In the genomic region with DNA sequence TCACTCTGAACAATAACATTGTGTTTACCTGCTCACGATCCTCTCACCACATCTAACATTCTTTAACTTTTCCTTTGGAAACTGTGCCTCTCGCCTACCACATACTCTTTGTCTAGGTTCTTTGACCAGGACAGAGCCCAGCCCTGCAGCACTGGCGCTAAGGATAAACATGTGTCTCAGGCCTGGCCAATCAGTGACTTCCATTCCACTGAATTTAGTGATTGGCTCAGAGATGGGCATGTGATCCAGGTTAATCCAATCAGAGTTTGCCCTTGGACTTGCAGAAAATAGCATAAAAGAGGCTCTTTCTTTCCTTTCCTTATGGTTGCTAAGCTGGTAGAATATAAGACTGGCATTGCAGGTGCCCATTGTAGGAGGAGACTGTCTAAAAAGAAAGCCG, we compare ENCODE assay signal across 18 cellular contexts.
DNase-seq lines count a peak whose midpoint lies in the region; ATAC-seq, FAIRE-seq and TF ChIP-seq lines count a peak whose summit lies in the region.
"Had no signal": no experiment of that assay in that cellular context is flagged by ENCODE, and none has a peak within 500 bp of the region (broad histone marks: within the 10 kb centered on the region; RNA-seq: fewer than 3 reads in every experiment).

No MANE protein-coding gene starts in this region.

- no peak for TF ChIP-seq POLR2A in HepG2 (IDR thresholded peaks at IDR 0.05; ENCODE audit: insufficient read depth in 1 of 2, low read depth in 2 of 2, low read length in 2 of 2)
- TF ChIP-seq POLR2A in right lobe of liver (IDR thresholded peaks at IDR 0.05), result no peak
- no peak for TF ChIP-seq POLR2A in tibial nerve (IDR thresholded peaks at IDR 0.05)

- BruUV-seq in HepG2 (replicated peaks; lab: Mats Ljungman, UMichigan), result no TSS peak

- no peaks in the 10 kb centered on the region for H3K36me3 Mint-ChIP-seq in WTC11

- POLR2A ChIA-PET in HepG2 (lab: Yijun Ruan, JAX) (no interaction called here), WTC11 (lab: Charles Lee) (no interaction called here)

- intact Hi-C loops in HepG2 (cut with micrococcal nuclease; ENCODE audit: unreplicated experiment) (no loop called here), right lobe of liver (cut with DNase I) (no loop called here)

- no peaks in the 10 kb centered on the region for H4K20me1 ChIP-seq in HepG2 (ENCODE audit: insufficient read depth, low read length)

- ATAC-seq in HepG2, result no peak
- no peak for ATAC-seq in right lobe of liver
- no peak for ATAC-seq in WTC11
- no peak for ATAC-seq in GM18519 (IDR thresholded peaks at IDR 0.05; ENCODE audit: low FRiP score, unreplicated experiment)
- ATAC-seq: SK-N-SH treated with all-trans-retinoic acid at 6 μM for 48 hours, T-helper 17 cell had no signal

- TF ChIP-seq CTCF in HepG2 (CRISPR knock-in tag; IDR thresholded peaks at IDR 0.05), result no peak
- TF ChIP-seq CTCF in right lobe of liver (IDR thresholded peaks at IDR 0.05), result no peak
- TF ChIP-seq CTCF in WTC11 (IDR thresholded peaks at IDR 0.05), result no peak
- TF ChIP-seq CTCF in tibial nerve (IDR thresholded peaks at IDR 0.05), result no peak

- no peaks in the 10 kb centered on the region for H3K4me1 Mint-ChIP-seq in WTC11
- H3K4me1 Mint-ChIP-seq: T-helper 17 cell had no signal

- no peaks in the 10 kb centered on the region for H3K36me3 ChIP-seq in HepG2 (replicated peaks in 1 of 2; ENCODE audit: control insufficient read depth in 1 of 2, insufficient read depth in 2 of 2, low read length in 2 of 2)
- no peaks in the 10 kb centered on the region for H3K36me3 ChIP-seq in right lobe of liver
- H3K36me3 ChIP-seq in MG63, result no peaks in the 10 kb centered on the region
- no peaks in the 10 kb centered on the region for H3K36me3 ChIP-seq in tibial nerve

- no peak for TF ChIP-seq EP300 in HepG2 (IDR thresholded peaks at IDR 0.05; ENCODE audit: low read depth in 2 of 2, low read length in 2 of 2)
- TF ChIP-seq EP300 in HepG2 (CRISPR knock-in tag; IDR thresholded peaks at IDR 0.05; ENCODE audit: borderline replicate concordance), result no peak
- no peak for TF ChIP-seq EP300 in tibial nerve (IDR thresholded peaks at IDR 0.05)

- H3K4me3 Mint-ChIP-seq in WTC11, result no peak overlapping the region
- H3K4me3 Mint-ChIP-seq: T-helper 17 cell had no signal

- no peaks in the 10 kb centered on the region for H3K4me1 ChIP-seq in HepG2 (ENCODE audit: insufficient read depth, low read length)
- no peaks in the 10 kb centered on the region for H3K4me1 ChIP-seq in right lobe of liver
- H3K4me1 ChIP-seq in tibial nerve, result no peaks in the 10 kb centered on the region

- 0 out of 2 replicates have a peak, but pooled peaks cover 3% of the 10 kb centered on the region for H3K9me3 Mint-ChIP-seq in WTC11

- no peak for FAIRE-seq in HepG2 (lab: Jason Lieb, UNC)
- FAIRE-seq: H1, HTR-8/SVneo had no signal

- in situ Hi-C loops in HepG2 (cut with HindIII; ENCODE audit: extremely low pct_ligation_motif_present, low pct_unique_long_range_greater_than_20kb), result loop anchor here (25.0 kb wide), 1 partner anchor 780 kb away; no protein-coding TSS in a partner anchor

- H3K27me3 ChIP-seq in HepG2 (ENCODE audit: control insufficient read depth in 1 of 2, insufficient read depth in 2 of 2, low read length in 2 of 2) (no peaks in the 10 kb centered on the region), right lobe of liver (no peaks in the 10 kb centered on the region), MG63 (no peaks in the 10 kb centered on the region), tibial nerve (peaks cover 0 to 5% of the 10 kb centered on the region in 2 donors)

- no peaks in the 10 kb centered on the region for H3K79me2 ChIP-seq in HepG2 (ENCODE audit: insufficient read depth, low read length)

- whole genome bisulfite sequencing in HepG2 (ENCODE audit: low lambda C conversion rate), result 26% methylated on average over 4 of the region's 4 CpGs
- 80% methylated on average over 4 of the region's 4 CpGs for WGBS in right lobe of liver (ENCODE audit: insufficient coverage, low coverage, low lambda C conversion rate, missing lambda C conversion rate)
- 88 to 94% methylated on average over 4 of the region's 4 CpGs for WGBS in tibial nerve, 2 donors

- CTCF ChIA-PET in HepG2 (lab: Yijun Ruan, JAX; ENCODE audit: low intra/inter-chr PET ratio, low total read pairs) (no interaction called here), WTC11 (lab: Charles Lee) (interaction anchor here (1.5 kb wide), 1 partner anchor 325 kb away, joined by 3 read pairs; no protein-coding TSS in a partner anchor)

- no peak overlapping the region for H2AFZ ChIP-seq in HepG2 (ENCODE audit: low read length)

- H3K27ac Mint-ChIP-seq in WTC11, result no peak overlapping the region

- H3K4me2 ChIP-seq in HepG2 (ENCODE audit: low read depth, low read length), result no peak overlapping the region

- H3K9me3 ChIP-seq in HepG2 (ENCODE audit: low read length) (no peaks in the 10 kb centered on the region), right lobe of liver (no peaks in the 10 kb centered on the region), MG63 (no peaks in the 10 kb centered on the region), tibial nerve (no peaks in the 10 kb centered on the region)

- TF ChIP-seq RAD21 in HepG2 (CRISPR knock-in tag; IDR thresholded peaks at IDR 0.05), result no peak

- DNase-seq in HepG2 (ENCODE audit: low spot score) (no peak), right lobe of liver (no peak), M059J (ENCODE audit: low read depth) (peak; percentile 2), WTC11 (ENCODE audit: low spot score) (no peak), MG63 (no peak), tibial nerve (ENCODE audit: low spot score in 2 of 2) (no peak)
- DNase-seq: 8988T, Calu3, Kasumi-1, NCI-H2029 treated with DMSO at 0.1 percent for 48 hours, NCI-H446 treated with DMSO at 0.1 percent for 48 hours, NCI-H526, NCI-H82, T-helper 17 cell had no signal

- H3K4me3 ChIP-seq in HepG2 (replicated peaks in 1 of 3; ENCODE audit: insufficient read depth in 1 of 3, low read depth in 2 of 3, low read length in 3 of 3) (no peak overlapping the region), right lobe of liver (no peak overlapping the region), MG63 (no peak overlapping the region), tibial nerve (no peak overlapping the region)

- H3K27me3 Mint-ChIP-seq in WTC11 (ENCODE audit: low read depth), result no peaks in the 10 kb centered on the region

- H3K27ac ChIP-seq in HepG2 (ENCODE audit: extremely low read length, insufficient read depth, low read length) (no peak overlapping the region), right lobe of liver (no peak overlapping the region), tibial nerve (no peak overlapping the region)

- no peak overlapping the region for H3K9ac ChIP-seq in HepG2 (ENCODE audit: insufficient read depth, low read depth, low read length)

TF ChIP-seq in HepG2, 621 proteins besides CTCF, POLR2A, EP300 and RAD21 (continues in another document):
- no peak for TF ChIP-seq ZNF883 (CRISPR knock-in tag; IDR thresholded peaks at IDR 0.05; ENCODE audit: not compliant biosample characterization)

TF ChIP-seq in WTC11, 78 proteins besides CTCF, POLR2A, EP300 and RAD21:
- no peak for TF ChIP-seq JAZF1 (CRISPR knock-in tag; IDR thresholded peaks at IDR 0.05)
- no peak for TF ChIP-seq ZNF263 (CRISPR knock-in tag; IDR thresholded peaks at IDR 0.05; ENCODE audit: low read depth)
- TF ChIP-seq, protein P1, sequence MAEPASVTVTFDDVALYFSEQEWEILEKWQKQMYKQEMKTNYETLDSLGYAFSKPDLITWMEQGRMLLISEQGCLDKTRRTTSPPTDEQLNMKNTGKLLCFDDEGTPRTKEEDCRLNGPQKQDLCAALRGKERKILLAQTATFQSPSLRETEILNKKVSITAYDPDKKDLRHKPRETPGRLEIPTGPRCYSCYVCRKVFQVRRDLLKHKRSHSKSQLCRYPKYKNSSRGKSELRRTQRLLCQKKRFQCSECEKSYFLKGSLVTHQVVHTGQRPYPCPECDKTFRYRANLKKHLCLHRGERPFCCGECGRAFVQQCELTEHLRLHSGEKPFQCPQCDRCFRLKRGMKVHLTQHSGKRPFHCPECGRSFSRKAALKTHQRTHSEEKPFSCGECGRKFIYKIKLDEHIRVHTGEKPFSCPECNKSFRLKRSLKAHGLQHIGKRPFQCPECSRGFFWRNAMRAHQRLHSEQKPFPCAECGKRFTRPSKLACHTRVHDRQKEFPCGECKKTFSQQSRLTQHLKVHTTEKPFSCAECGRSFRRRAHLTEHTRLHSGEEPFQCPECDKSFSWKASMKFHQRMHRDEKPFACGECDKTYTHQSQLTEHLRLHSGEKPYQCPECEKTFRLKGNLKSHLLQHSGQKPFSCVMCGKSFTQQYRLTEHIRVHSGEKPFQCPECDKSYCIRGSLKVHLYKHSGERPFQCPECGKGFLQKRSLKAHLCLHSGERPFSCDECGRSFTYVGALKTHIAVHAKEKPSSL (CRISPR knock-in tag; conservative IDR thresholded peaks at IDR 0.05), result no peak
- TF ChIP-seq ZNF121 (CRISPR knock-in tag; IDR thresholded peaks at IDR 0.05), result no peak
- TF ChIP-seq ZBTB21 (CRISPR knock-in tag; IDR thresholded peaks at IDR 0.05; ENCODE audit: borderline replicate concordance), result no peak
- TF ChIP-seq, protein P2, sequence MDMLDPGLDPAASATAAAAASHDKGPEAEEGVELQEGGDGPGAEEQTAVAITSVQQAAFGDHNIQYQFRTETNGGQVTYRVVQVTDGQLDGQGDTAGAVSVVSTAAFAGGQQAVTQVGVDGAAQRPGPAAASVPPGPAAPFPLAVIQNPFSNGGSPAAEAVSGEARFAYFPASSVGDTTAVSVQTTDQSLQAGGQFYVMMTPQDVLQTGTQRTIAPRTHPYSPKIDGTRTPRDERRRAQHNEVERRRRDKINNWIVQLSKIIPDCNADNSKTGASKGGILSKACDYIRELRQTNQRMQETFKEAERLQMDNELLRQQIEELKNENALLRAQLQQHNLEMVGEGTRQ (CRISPR knock-in tag; IDR thresholded peaks at IDR 0.05), result peak; percentile 66
- TF ChIP-seq, protein P3, sequence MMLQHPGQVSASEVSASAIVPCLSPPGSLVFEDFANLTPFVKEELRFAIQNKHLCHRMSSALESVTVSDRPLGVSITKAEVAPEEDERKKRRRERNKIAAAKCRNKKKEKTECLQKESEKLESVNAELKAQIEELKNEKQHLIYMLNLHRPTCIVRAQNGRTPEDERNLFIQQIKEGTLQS (CRISPR knock-in tag; conservative IDR thresholded peaks at IDR 0.05), result no peak
- TF ChIP-seq, protein P4, sequence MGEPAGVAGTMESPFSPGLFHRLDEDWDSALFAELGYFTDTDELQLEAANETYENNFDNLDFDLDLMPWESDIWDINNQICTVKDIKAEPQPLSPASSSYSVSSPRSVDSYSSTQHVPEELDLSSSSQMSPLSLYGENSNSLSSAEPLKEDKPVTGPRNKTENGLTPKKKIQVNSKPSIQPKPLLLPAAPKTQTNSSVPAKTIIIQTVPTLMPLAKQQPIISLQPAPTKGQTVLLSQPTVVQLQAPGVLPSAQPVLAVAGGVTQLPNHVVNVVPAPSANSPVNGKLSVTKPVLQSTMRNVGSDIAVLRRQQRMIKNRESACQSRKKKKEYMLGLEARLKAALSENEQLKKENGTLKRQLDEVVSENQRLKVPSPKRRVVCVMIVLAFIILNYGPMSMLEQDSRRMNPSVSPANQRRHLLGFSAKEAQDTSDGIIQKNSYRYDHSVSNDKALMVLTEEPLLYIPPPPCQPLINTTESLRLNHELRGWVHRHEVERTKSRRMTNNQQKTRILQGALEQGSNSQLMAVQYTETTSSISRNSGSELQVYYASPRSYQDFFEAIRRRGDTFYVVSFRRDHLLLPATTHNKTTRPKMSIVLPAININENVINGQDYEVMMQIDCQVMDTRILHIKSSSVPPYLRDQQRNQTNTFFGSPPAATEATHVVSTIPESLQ (CRISPR knock-in tag; IDR thresholded peaks at IDR 0.05), result no peak
